8 cellular contexts compared by ENCODE assay signal in genomic region chr5:172766287-172767104, GRCh38. TPM values are rescaled to one million over a fixed set of nuclear protein-coding genes. Genes with fewer than 3 reads are reported as not detected.
A peak's percentile ranks its signal among the peaks of the same experiment; 100 is the strongest.
DNase-seq lines count a peak whose midpoint lies in the region; ATAC-seq and TF ChIP-seq lines count a peak whose summit lies in the region.

No MANE protein-coding gene starts in this region.

- in situ Hi-C loops in astrocyte of the cerebellum (cut with HindIII; ENCODE audit: low sequenced_read_pairs): no loop called here

- H3K36me3 Mint-ChIP-seq in progenitor cell of endocrine pancreas (ENCODE audit: insufficient read depth): peaks cover 12% of the 10 kb centered on the region

- DNase-seq in astrocyte of the cerebellum (ENCODE audit: low read depth) (peak; percentile 87), left ventricle myocardium superior (peak; percentile 80), progenitor cell of endocrine pancreas (ENCODE audit: low spot score, unreplicated experiment) (no peak), NCI-H2081 treated with DMSO at 0.1 percent for 48 hours (lab: John Stamatoyannopoulos, UW) (no peak), NCI-H526 treated with DMSO at 0.1 percent for 48 hours (lab: John Stamatoyannopoulos, UW) (no peak), SK-N-DZ (ENCODE audit: low spot score) (no peak)

- peak overlapping the region; percentile 94 for H3K27ac ChIP-seq in ACC112 (ENCODE audit: low read depth, low read length)
- H3K27ac ChIP-seq in HUES48 (ENCODE audit: low read depth, low read length): peak overlapping the region; percentile 90

- H3K79me2 ChIP-seq in ACC112 (ENCODE audit: control insufficient read depth, insufficient read depth, low read length, unreplicated experiment): peaks cover 35% of the 10 kb centered on the region

- H3K4me1 ChIP-seq in ACC112 (ENCODE audit: control insufficient read depth, insufficient read depth, low read length, unreplicated experiment) (peaks cover 4% of the 10 kb centered on the region), HUES48 (ENCODE audit: control insufficient read depth, insufficient read depth, low read length) (peaks cover 18% of the 10 kb centered on the region)

- TF ChIP-seq CTCF in astrocyte of the cerebellum (IDR thresholded peaks at IDR 0.05; ENCODE audit: low read depth, low read length, missing control alignments): no peak
- TF ChIP-seq CTCF in progenitor cell of endocrine pancreas (IDR thresholded peaks at IDR 0.05; ENCODE audit: unreplicated experiment): no peak

- H3K4me3 Mint-ChIP-seq in progenitor cell of endocrine pancreas (ENCODE audit: low read depth): peak overlapping the region; percentile 33

- no peaks in the 10 kb centered on the region for H3K27me3 Mint-ChIP-seq in progenitor cell of endocrine pancreas

- peaks cover 35% of the 10 kb centered on the region for H3K36me3 ChIP-seq in ACC112 (ENCODE audit: insufficient read depth, low read length)
- peaks cover 19% of the 10 kb centered on the region for H3K36me3 ChIP-seq in HUES48 (ENCODE audit: control insufficient read depth, insufficient read depth, low read length)

- peak overlapping the region; percentile 98 for H3K27ac Mint-ChIP-seq in progenitor cell of endocrine pancreas

- peak; percentile 53 for ATAC-seq in left ventricle myocardium superior

- H3K27me3 ChIP-seq in ACC112 (ENCODE audit: insufficient read depth, low read length) (no peaks in the 10 kb centered on the region), HUES48 (ENCODE audit: control insufficient read depth, insufficient read depth, low read length) (peaks cover 9% of the 10 kb centered on the region; the same call in 1 of the 2 replicates)

- H3K4me1 Mint-ChIP-seq in progenitor cell of endocrine pancreas (ENCODE audit: low read depth): peaks cover 42% of the 10 kb centered on the region

- H2AFZ ChIP-seq in ACC112 (ENCODE audit: low read length, unreplicated experiment): no peak overlapping the region

- H3K9ac ChIP-seq in HUES48 (ENCODE audit: low read depth, low read length): no peak overlapping the region

- no peaks in the 10 kb centered on the region for H3K9me3 ChIP-seq in HUES48 (ENCODE audit: control insufficient read depth, insufficient read depth, low read length)

- intact Hi-C loops in left ventricle myocardium superior (cut with micrococcal nuclease): no loop called here

- no peaks in the 10 kb centered on the region for H3K9me3 Mint-ChIP-seq in progenitor cell of endocrine pancreas (ENCODE audit: low read depth)

- peak overlapping the region; percentile 97 for H3K4me3 ChIP-seq in ACC112 (ENCODE audit: low read depth, low read length)
- no peak overlapping the region for H3K4me3 ChIP-seq in HUES48 (ENCODE audit: low read depth, low read length)
- H3K4me3 ChIP-seq in astrocyte of the cerebellum (ENCODE audit: low read depth, low read length): peak overlapping the region; percentile 69

RNA-seq across cellular contexts. Expression of gene DUSP1, which starts 4.5 kb away (rescaled TPM):
- 98.9 TPM for total RNA-seq in left ventricle myocardium superior
- 40.7 and 42.0 TPM in 2 replicates for total RNA-seq in progenitor cell of endocrine pancreas
- polyA plus RNA-seq in SK-N-DZ (2014; cell fraction: cytosol; rRNA removed): 22.7 and 24.2 TPM in 2 replicates
- 28.9 and 31.9 TPM in 2 replicates for polyA plus RNA-seq in SK-N-DZ (2014; cell fraction: nucleus; rRNA removed)

Comparison
In these comparisons a context has a peak if more than half of its experiments do, and no peak if none do; other contexts are left out.
1. DNase-seq: peak in astrocyte of the cerebellum (single experiment) and left ventricle myocardium superior (single experiment); none in progenitor cell of endocrine pancreas (single experiment), NCI-H2081 treated with DMSO at 0.1 percent for 48 hours (single experiment), NCI-H526 treated with DMSO at 0.1 percent for 48 hours (single experiment) and SK-N-DZ (single experiment).